10 cellular contexts compared by ENCODE assay signal in the genomic region with DNA sequence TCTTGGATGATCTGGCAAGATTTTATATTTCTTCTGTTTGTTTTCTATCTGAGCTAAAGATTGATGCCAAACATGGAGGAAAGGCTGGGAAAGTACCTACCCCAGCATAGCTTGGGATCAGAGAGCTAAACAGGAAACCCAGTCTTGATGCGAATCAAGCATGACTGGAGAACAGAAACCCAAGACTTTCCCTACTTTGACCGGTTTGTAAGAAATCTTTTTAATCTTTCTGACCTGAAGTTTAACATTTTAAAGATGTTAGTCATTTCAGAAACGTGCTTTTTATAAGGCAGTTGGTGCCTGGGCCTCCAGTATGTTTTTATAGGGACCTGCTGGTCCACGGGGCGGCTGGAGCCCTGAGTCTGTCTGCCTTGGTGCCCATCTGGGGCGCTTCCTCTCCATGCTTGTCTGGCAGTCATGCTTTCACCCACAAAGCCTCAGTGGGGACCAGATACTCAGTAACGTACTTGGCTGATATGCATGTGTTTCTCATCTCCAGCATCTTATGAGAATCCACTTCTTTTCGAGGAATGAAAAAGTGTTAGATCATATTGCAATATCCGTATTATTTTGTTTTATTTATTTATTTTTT.
DNase-seq lines count a peak whose midpoint lies in the region; ATAC-seq, FAIRE-seq and TF ChIP-seq lines count a peak whose summit lies in the region.
"Had no signal": no experiment of that assay in that cellular context is flagged by ENCODE, and none has a peak within 500 bp of the region (broad histone marks: within the 10 kb centered on the region; RNA-seq: fewer than 3 reads in every experiment).

No MANE protein-coding gene starts in this region.

- no peak for TF ChIP-seq CTCF in GM20000 (IDR thresholded peaks at IDR 0.05; ENCODE audit: extremely low read depth, missing control alignments)
- TF ChIP-seq CTCF in glutamatergic neuron (IDR thresholded peaks at IDR 0.05; ENCODE audit: partially characterized antibody, unreplicated experiment) = no peak
- no peak for TF ChIP-seq CTCF in colonic mucosa (IDR thresholded peaks at IDR 0.05)

- peaks cover 3% of the 10 kb centered on the region for H3K9me3 Mint-ChIP-seq in glutamatergic neuron (ENCODE audit: unreplicated experiment)
- H3K9me3 Mint-ChIP-seq: neural crest cell had no signal

- H3K4me1 Mint-ChIP-seq in glutamatergic neuron (ENCODE audit: low read depth, unreplicated experiment) = peaks cover 5% of the 10 kb centered on the region

- intact Hi-C loops in posterior vena cava (cut with DNase I) (no loop called here), colonic mucosa (cut with DNase I) (no loop called here)

- H3K27me3 ChIP-seq in effector memory CD4-positive, alpha-beta T cell (replicated peaks; ENCODE audit: control insufficient read depth, insufficient read depth, low read length, poor library complexity, severe bottlenecking) = no peaks in the 10 kb centered on the region
- no peaks in the 10 kb centered on the region for H3K27me3 ChIP-seq in colonic mucosa
- H3K27me3 ChIP-seq: heart left ventricle, SJSA1 had no signal

- DNase-seq in GM18507 (ENCODE audit: extremely low spot score, insufficient read length, low read depth) (peak; percentile 25), GM20000 (ENCODE audit: low spot score) (peak; percentile 19), posterior vena cava (ENCODE audit: low spot score) (no peak), glutamatergic neuron (no peak), colonic mucosa (no peak)
- no peak for DNase-seq in effector memory CD4-positive, alpha-beta T cell
- DNase-seq: heart left ventricle had no signal

- no peaks in the 10 kb centered on the region for H3K27me3 Mint-ChIP-seq in glutamatergic neuron (ENCODE audit: unreplicated experiment)

- H3K9me3 ChIP-seq in effector memory CD4-positive, alpha-beta T cell (ENCODE audit: control insufficient read depth, low read length) = no peaks in the 10 kb centered on the region
- H3K9me3 ChIP-seq in colonic mucosa = no peaks in the 10 kb centered on the region
- H3K9me3 ChIP-seq: heart left ventricle, SJSA1 had no signal

- peak; percentile 74 for ATAC-seq in HG03280 (IDR thresholded peaks at IDR 0.05; ENCODE audit: unreplicated experiment)
- ATAC-seq: heart left ventricle had no signal

- H3K27ac ChIP-seq in effector memory CD4-positive, alpha-beta T cell (ENCODE audit: insufficient read depth, low read length, poor library complexity, severe bottlenecking) = peak overlapping the region; percentile 31
- no peak overlapping the region for H3K27ac ChIP-seq in colonic mucosa
- H3K27ac ChIP-seq: heart left ventricle, SJSA1 had no signal

- peak overlapping the region; percentile 20 for H3K4me3 ChIP-seq in effector memory CD4-positive, alpha-beta T cell (ENCODE audit: insufficient read depth, low read depth, low read length, poor library complexity, severe bottlenecking)
- H3K4me3 ChIP-seq in colonic mucosa = no peak overlapping the region
- H3K4me3 ChIP-seq: heart left ventricle, SJSA1 had no signal

- H3K36me3 ChIP-seq in effector memory CD4-positive, alpha-beta T cell (ENCODE audit: control insufficient read depth, insufficient read depth, low read length) = no peaks in the 10 kb centered on the region
- H3K36me3 ChIP-seq in colonic mucosa = no peaks in the 10 kb centered on the region
- H3K36me3 ChIP-seq: heart left ventricle, SJSA1 had no signal

- H3K4me1 ChIP-seq in effector memory CD4-positive, alpha-beta T cell (ENCODE audit: control insufficient read depth, insufficient read depth, low read length, poor library complexity, severe bottlenecking) = peaks cover 4% of the 10 kb centered on the region
- no peaks in the 10 kb centered on the region for H3K4me1 ChIP-seq in colonic mucosa
- H3K4me1 ChIP-seq: heart left ventricle had no signal

- FAIRE-seq in GM18507 (lab: Jason Lieb, UNC) = peak; percentile 87

- no peak overlapping the region for H3K27ac Mint-ChIP-seq in glutamatergic neuron (ENCODE audit: unreplicated experiment)

- H3K9ac ChIP-seq in colonic mucosa (ENCODE audit: low read depth in 2 of 2, low read length in 2 of 2) = no peak overlapping the region

- no peaks in the 10 kb centered on the region for H3K36me3 Mint-ChIP-seq in glutamatergic neuron (ENCODE audit: unreplicated experiment)

- no peak overlapping the region for H3K4me3 Mint-ChIP-seq in glutamatergic neuron (ENCODE audit: unreplicated experiment)
- H3K4me3 Mint-ChIP-seq: neural crest cell had no signal

Comparison
In these comparisons a context has a peak if more than half of its experiments do, and no peak if none do; other contexts are left out.
1. DNase-seq: peak in GM18507 (single experiment) and GM20000 (single experiment); none in effector memory CD4-positive, alpha-beta T cell (0 of 3), posterior vena cava (single experiment), glutamatergic neuron (single experiment) and colonic mucosa (single experiment).